8 cellular contexts compared by ENCODE assay signal in the genomic region with DNA sequence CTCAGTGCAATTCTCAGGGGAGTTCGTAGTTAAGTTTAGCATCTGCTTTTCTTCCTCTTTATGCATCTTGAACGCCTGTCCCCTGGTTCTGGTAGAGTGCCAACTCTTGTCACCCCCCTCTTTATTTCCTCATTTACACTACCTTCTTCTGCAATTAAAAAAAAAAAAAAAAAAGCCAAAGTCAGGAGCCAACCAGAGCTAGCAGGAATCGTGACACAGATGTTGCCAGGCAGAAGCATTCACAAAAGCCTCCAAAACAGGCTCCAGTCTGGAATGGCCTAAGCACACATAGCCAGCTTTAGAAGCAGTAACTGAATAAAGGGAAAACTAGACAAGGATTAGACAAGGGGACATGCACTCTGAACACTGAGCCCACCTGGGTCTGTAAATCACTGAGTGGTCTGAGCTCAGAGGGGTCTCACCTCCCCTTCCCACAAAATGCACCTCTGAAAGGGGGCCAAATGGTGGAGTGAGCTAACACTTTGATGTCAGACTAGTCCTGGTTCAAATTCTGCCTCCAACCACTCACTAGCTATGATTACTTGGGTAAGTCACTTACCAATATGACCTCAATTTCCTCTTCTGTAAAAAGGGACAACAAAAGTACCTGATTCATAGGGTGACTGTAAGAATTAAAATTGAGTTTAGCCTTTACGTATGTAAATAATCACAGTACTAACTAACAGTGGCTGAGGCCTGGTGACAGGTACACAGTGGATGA. TPM values are rescaled to one million over a fixed set of nuclear protein-coding genes. Genes with fewer than 3 reads are reported as not detected.
DNase-seq lines count a peak whose midpoint lies in the region; TF ChIP-seq lines count a peak whose summit lies in the region.

No MANE protein-coding gene starts in this region.

- H3K14ac ChIP-seq in H9 (ENCODE audit: insufficient read depth, low read length): no peak overlapping the region

- H4K5ac ChIP-seq in H9 (ENCODE audit: insufficient read length, low read depth, low read length): no peak overlapping the region

- H3T11ph ChIP-seq in H9 (ENCODE audit: low read length): no peak overlapping the region

- no peaks in the 10 kb centered on the region for H3K27me3 ChIP-seq in H9 (ENCODE audit: insufficient read depth, low read length)
- no peaks in the 10 kb centered on the region for H3K27me3 ChIP-seq in mononuclear cell (ENCODE audit: insufficient read depth, low read length)
- H3K27me3 ChIP-seq in thymus (ENCODE audit: control insufficient read depth, insufficient read depth): no peaks in the 10 kb centered on the region
- H3K27me3 ChIP-seq in smooth muscle cell (ENCODE audit: low read depth): no peaks in the 10 kb centered on the region

- peaks cover 40 to 49% of the 10 kb centered on the region in 2 experiments for H3K4me1 Mint-ChIP-seq in H9

- DNase-seq in Ammon's horn (ENCODE audit: low spot score) (peak; percentile 93), H9 (peak; percentile 73), NCI-H524 (lab: John Stamatoyannopoulos, UW) (peak; percentile 62 to 81), epithelial cell of esophagus (ENCODE audit: low read depth) (peak; percentile 84), smooth muscle cell (lab: John Stamatoyannopoulos, UW; ENCODE audit: unreplicated experiment) (no peak)
- DNase-seq in activated CD4-positive, alpha-beta T cell treated with anti-CD3 and anti-CD28 coated beads, Interleukin-2, amount 50 U/mL, for 4 hours: peak; percentile 33 to 36

- H2BK20ac ChIP-seq in H9 (ENCODE audit: low read depth, low read length, poor library complexity, severe bottlenecking): no peak overlapping the region

- no peaks in the 10 kb centered on the region for H3K23me2 ChIP-seq in H9 (ENCODE audit: insufficient read length, low read depth, low read length, poor library complexity, severe bottlenecking)

- no peaks in the 10 kb centered on the region; the same call in 1 of the 2 replicates for H3K27me3 Mint-ChIP-seq in H9 (ENCODE audit: low read depth)

- no peak overlapping the region for H4K8ac ChIP-seq in H9 (replicated peaks; ENCODE audit: insufficient read length, low read depth, low read length)

- H3K36me3 ChIP-seq in thymus (ENCODE audit: control insufficient read depth, insufficient read depth) (peaks cover 15% of the 10 kb centered on the region), smooth muscle cell (ENCODE audit: low read depth) (no peaks in the 10 kb centered on the region)

- H2BK12ac ChIP-seq in H9 (ENCODE audit: insufficient read length, low read depth, low read length): no peak overlapping the region

- H3K9me3 ChIP-seq in H9 (ENCODE audit: control insufficient read depth, low read depth, low read length) (no peaks in the 10 kb centered on the region), mononuclear cell (ENCODE audit: low read depth, low read length) (no peaks in the 10 kb centered on the region), thymus (ENCODE audit: control insufficient read depth) (no peaks in the 10 kb centered on the region), smooth muscle cell (replicated peaks; ENCODE audit: low read depth) (no peaks in the 10 kb centered on the region)

- TF ChIP-seq CTCF in H9 (conservative IDR thresholded peaks at IDR 0.05) (no peak), epithelial cell of esophagus (IDR thresholded peaks at IDR 0.05; ENCODE audit: insufficient read depth, low read depth, low read length, missing control alignments) (no peak), smooth muscle cell (IDR thresholded peaks at IDR 0.05; ENCODE audit: borderline replicate concordance, insufficient read depth, poor library complexity, severe bottlenecking) (no peak)

- no peaks in the 10 kb centered on the region for H3K79me1 ChIP-seq in H9 (ENCODE audit: insufficient read depth, low read depth, low read length, poor library complexity, severe bottlenecking)

- H3K27ac ChIP-seq in H9 (ENCODE audit: insufficient read length, low read depth, low read length): no peak overlapping the region
- H3K27ac ChIP-seq in thymus (ENCODE audit: low read depth): peak overlapping the region; percentile 85
- no peak overlapping the region for H3K27ac ChIP-seq in smooth muscle cell (ENCODE audit: low read depth)

- H3K36me3 Mint-ChIP-seq in H9 (ENCODE audit: insufficient read depth in 1 of 3, low read depth in 3 of 3): no peaks in the 10 kb centered on the region

- no peak overlapping the region for H2AFZ ChIP-seq in H9 (ENCODE audit: low read length)
- no peak overlapping the region for H2AFZ ChIP-seq in smooth muscle cell (ENCODE audit: low read depth)

- no peaks in the 10 kb centered on the region for H3F3A ChIP-seq in smooth muscle cell (ENCODE audit: low read depth)

- H3K4me3 ChIP-seq in epithelial cell of esophagus (ENCODE audit: low read length): no peak overlapping the region
- peak overlapping the region; percentile 97 for H3K4me3 ChIP-seq in mononuclear cell (ENCODE audit: low read length)
- H3K4me3 ChIP-seq in thymus (ENCODE audit: low read length): peak overlapping the region; percentile 19
- H3K4me3 ChIP-seq in smooth muscle cell: no peak overlapping the region

- peak overlapping the region; percentile 84 to 94 (median 91); a peak in 6 of 7 replicates for H3K27ac Mint-ChIP-seq in H9

- peak overlapping the region; percentile 60 for H3K4me2 ChIP-seq in H9 (ENCODE audit: insufficient read depth, insufficient read length, low read length)
- no peak overlapping the region for H3K4me2 ChIP-seq in smooth muscle cell

- no peaks in the 10 kb centered on the region; a peak in 2 of 5 replicates for H3K9me3 Mint-ChIP-seq in H9

- H2BK15ac ChIP-seq in H9 (ENCODE audit: low read depth, low read length): no peak overlapping the region

- no peaks in the 10 kb centered on the region for H3K79me2 ChIP-seq in H9 (ENCODE audit: insufficient read depth, low read length)
- H3K79me2 ChIP-seq in smooth muscle cell (ENCODE audit: low read depth): no peaks in the 10 kb centered on the region

- H3K4me3 Mint-ChIP-seq in H9: peak overlapping the region; percentile 12 to 60; a peak in 4 of 5 replicates

- no peak overlapping the region for H3K4ac ChIP-seq in H9 (ENCODE audit: low read depth, low read length)

- H3K23ac ChIP-seq in H9 (ENCODE audit: insufficient read length, low read depth, low read length): no peak overlapping the region

- no peak overlapping the region for H2AK5ac ChIP-seq in H9 (ENCODE audit: insufficient read length, low read length)

- no peaks in the 10 kb centered on the region for H4K20me1 ChIP-seq in H9 (ENCODE audit: control insufficient read depth, insufficient read depth, insufficient read length)
- H4K20me1 ChIP-seq in smooth muscle cell (ENCODE audit: low read depth): no peaks in the 10 kb centered on the region

- H3K18ac ChIP-seq in H9 (ENCODE audit: insufficient read length, low read depth, low read length): no peak overlapping the region

- H3K9ac ChIP-seq in H9 (ENCODE audit: extremely low read depth, insufficient read length, low read length): no peak overlapping the region
- H3K9ac ChIP-seq in smooth muscle cell (ENCODE audit: low read depth): no peak overlapping the region

- no peak overlapping the region for H2BK5ac ChIP-seq in H9 (ENCODE audit: insufficient read length, low read length)

- no peak overlapping the region for H3K56ac ChIP-seq in H9 (ENCODE audit: insufficient read length, low read depth, low read length)

- no peak overlapping the region for H2BK120ac ChIP-seq in H9 (ENCODE audit: low read depth, low read length, poor library complexity, severe bottlenecking)

- H4K91ac ChIP-seq in H9 (ENCODE audit: insufficient read length, low read depth, low read length): no peak overlapping the region

- no CpG with 5 or more reads among the region's 4 CpGs for WGBS in H9 (ENCODE audit: extremely low coverage, insufficient read length, low lambda C conversion rate)
- WGBS in thymus: 17% methylated on average over 4 of the region's 4 CpGs
- WGBS in smooth muscle cell (ENCODE audit: low lambda C conversion rate): 76% methylated on average over 4 of the region's 4 CpGs

- H3K4me1 ChIP-seq in H9 (ENCODE audit: insufficient read depth, low read length) (peaks cover 4% of the 10 kb centered on the region; the same call in 1 of the 2 replicates), mononuclear cell (ENCODE audit: insufficient read depth, low read length) (peaks cover 72% of the 10 kb centered on the region), thymus (ENCODE audit: control insufficient read depth, insufficient read depth, low read length) (peaks cover 9% of the 10 kb centered on the region), smooth muscle cell (ENCODE audit: low read depth) (peaks cover 9% of the 10 kb centered on the region)

RNA-seq across cellular contexts. Expression of gene CD74, which starts 2.0 kb away (rescaled TPM):
- total RNA-seq in H9 (2021) (19.5 and 19.9 TPM in 2 replicates), mononuclear cell (2,135 TPM), smooth muscle cell (0.90 and 2.7 TPM in 2 replicates)
- polyA plus RNA-seq in thymus (2,730 TPM), smooth muscle cell (3.9 and 9.3 TPM in 2 replicates)

RNA-seq across cellular contexts. Expression of gene RPS14, which starts 38.9 kb away (rescaled TPM):
- total RNA-seq in H9 (2021): 2,533 and 2,603 TPM in 2 replicates
- 4,450 TPM for total RNA-seq in mononuclear cell
- polyA plus RNA-seq in thymus: 4,031 TPM
- 2,252 and 2,349 TPM in 2 replicates for total RNA-seq in smooth muscle cell
- 1,004 and 1,045 TPM in 2 replicates for polyA plus RNA-seq in smooth muscle cell

RNA-seq across cellular contexts. Expression of gene TCOF1, which starts 53.2 kb away (rescaled TPM):
- 128 and 133 TPM in 2 replicates for total RNA-seq in H9 (2021)
- total RNA-seq in mononuclear cell: 21.7 TPM
- polyA plus RNA-seq in thymus: 17.7 TPM
- 12.7 and 16.0 TPM in 2 replicates for total RNA-seq in smooth muscle cell
- polyA plus RNA-seq in smooth muscle cell: 25.9 and 27.6 TPM in 2 replicates

Comparison
In these comparisons a context has a peak if more than half of its experiments do, and no peak if none do; other contexts are left out.
1. H3K4me3 ChIP-seq: peak in mononuclear cell (single experiment) and thymus (single experiment); none in epithelial cell of esophagus (single experiment) and smooth muscle cell (single experiment).
2. RNA of gene CD74, which starts 2.0 kb away (total RNA-seq): 2,135 TPM in mononuclear cell (single experiment); 19.5 to 19.9 TPM in H9 and 0.90 to 2.7 TPM in smooth muscle cell; every median in the first group is over 100 times any median in the second.